In genomic region chr6:81863123-81863522, GRCh38 we compare ENCODE assay signal across 27 cellular contexts.
DNase-seq lines count a peak whose midpoint lies in the region; ATAC-seq and TF ChIP-seq lines count a peak whose summit lies in the region.
"Had no signal": no experiment of that assay in that cellular context is flagged by ENCODE, and none has a peak within 500 bp of the region (broad histone marks: within the 10 kb centered on the region; RNA-seq: fewer than 3 reads in every experiment).

No MANE protein-coding gene starts in this region.

- TF ChIP-seq CTCF in left ventricle myocardium inferior (IDR thresholded peaks at IDR 0.05; ENCODE audit: borderline replicate concordance) (no peak), right atrium auricular region (IDR thresholded peaks at IDR 0.05) (no peak), IMR-90 (conservative IDR thresholded peaks at IDR 0.05; ENCODE audit: low read depth, low read length) (no peak), tibial artery (IDR thresholded peaks at IDR 0.05) (no peak), spleen (IDR thresholded peaks at IDR 0.05 in 8 of 11, conservative IDR thresholded peaks at IDR 0.05 in 3 of 11) (no peak), sigmoid colon (IDR thresholded peaks at IDR 0.05) (no peak)

- BruUV-seq in IMR-90 (replicated peaks; lab: Mats Ljungman, UMichigan): no TSS peak

- no peak for TF ChIP-seq RAD21 in IMR-90 (IDR thresholded peaks at IDR 0.05; ENCODE audit: low read length)

- H3K18ac ChIP-seq in IMR-90 (ENCODE audit: low read depth, low read length): no peak overlapping the region

- H2AFZ ChIP-seq in IMR-90 (replicated peaks; ENCODE audit: low read length, poor library complexity): no peak overlapping the region

- intact Hi-C loops in left ventricle myocardium inferior (cut with micrococcal nuclease) (no loop called here), IMR-90 (cut with micrococcal nuclease) (no loop called here), tibial artery (cut with DNase I; ENCODE audit: low total_unique reads) (no loop called here), sciatic nerve (cut with DNase I) (no loop called here), spleen (cut with DNase I; ENCODE audit: low total_unique reads) (no loop called here), sigmoid colon (cut with DNase I) (no loop called here)

- H2BK15ac ChIP-seq in IMR-90 (ENCODE audit: low read depth, low read length): peak overlapping the region; percentile 89; the same call in 1 of the 3 replicates

- ATAC-seq in IMR-90 (ENCODE audit: low read depth) (no peak), sciatic nerve (no peak)
- ATAC-seq: foreskin keratinocyte; naive thymus-derived CD8-positive, alpha-beta T cell; stimulated activated memory B cell treated with anti-CD40 and anti-IgM and Interleukin-4, amounts not matched to agents 10 μg/mL and 1 μg/mL and 100 μg/mL, for 72 hours; T-helper 17 cell; upper lobe of right lung had no signal

- no peaks in the 10 kb centered on the region for H4K20me1 ChIP-seq in IMR-90 (ENCODE audit: insufficient read depth, low read length)
- H4K20me1 ChIP-seq: BLaER1 treated with 17β-estradiol and CSF1 and Interleukin-3, amounts not matched to agents 10 nM and 100 nM had no signal

- no CpG with 5 or more reads among the region's 1 CpG for WGBS in IMR-90 (ENCODE audit: extremely low coverage in 2 of 2, insufficient read length in 1 of 2), 2 experiments
- WGBS in spleen, 5 donors: 40 to 61% (median 47%) methylated on average over 1 of the region's 1 CpG
- WGBS in sigmoid colon, 2 donors: 13 to 44% methylated on average over 1 of the region's 1 CpG

- POLR2A ChIA-PET in IMR-90 (lab: Charles Lee; ENCODE audit: unreplicated experiment): no interaction called here

- no peak overlapping the region for H3K56ac ChIP-seq in IMR-90 (ENCODE audit: extremely low read depth, insufficient read depth, low read length)

- peak overlapping the region; percentile 18 for H3K27ac ChIP-seq in left ventricle myocardium inferior (replicated peaks)
- peak overlapping the region in 1 of 2 donors; percentile 26 for H3K27ac ChIP-seq in right atrium auricular region
- no peak overlapping the region for H3K27ac ChIP-seq in IMR-90 (ENCODE audit: insufficient read depth, low read length)
- H3K27ac ChIP-seq in tibial artery: peak overlapping the region; percentile 51 to 78
- H3K27ac ChIP-seq in spleen: no peak overlapping the region
- H3K27ac ChIP-seq in sigmoid colon: no peak overlapping the region
- H3K27ac ChIP-seq: BLaER1 treated with 17β-estradiol and CSF1 and Interleukin-3, amounts not matched to agents 10 nM and 100 nM; esophagus muscularis mucosa; foreskin keratinocyte; KMS-11; SK-N-MC; upper lobe of right lung had no signal

- CTCF ChIA-PET in IMR-90 (lab: Yijun Ruan, JAX): no interaction called here

- H3K23ac ChIP-seq in IMR-90 (ENCODE audit: low read depth, low read length): no peak overlapping the region

- H3K36me3 ChIP-seq in left ventricle myocardium inferior (no peaks in the 10 kb centered on the region), right atrium auricular region (no peaks in the 10 kb centered on the region), IMR-90 (ENCODE audit: control insufficient read depth, insufficient read depth, low read length) (no peaks in the 10 kb centered on the region), tibial artery (no peaks in the 10 kb centered on the region), spleen (no peaks in the 10 kb centered on the region), sigmoid colon (no peaks in the 10 kb centered on the region)
- H3K36me3 ChIP-seq: BLaER1 treated with 17β-estradiol and CSF1 and Interleukin-3, amounts not matched to agents 10 nM and 100 nM; esophagus muscularis mucosa; upper lobe of right lung had no signal

- no peak overlapping the region for H3K4me2 ChIP-seq in IMR-90 (ENCODE audit: low read depth, low read length)
- H3K4me2 ChIP-seq: BLaER1 treated with 17β-estradiol and CSF1 and Interleukin-3, amounts not matched to agents 10 nM and 100 nM; KMS-11 had no signal

- H3K27me3 ChIP-seq in left ventricle myocardium inferior (ENCODE audit: low read depth) (no peaks in the 10 kb centered on the region), right atrium auricular region (no peaks in the 10 kb centered on the region), IMR-90 (ENCODE audit: control insufficient read depth, insufficient read depth, low read length) (no peaks in the 10 kb centered on the region), tibial artery (no peaks in the 10 kb centered on the region), spleen (replicated peaks in 1 of 7) (no peaks in the 10 kb centered on the region), sigmoid colon (no peaks in the 10 kb centered on the region)
- H3K27me3 ChIP-seq: BLaER1 treated with 17β-estradiol and CSF1 and Interleukin-3, amounts not matched to agents 10 nM and 100 nM; esophagus muscularis mucosa; foreskin keratinocyte; upper lobe of right lung had no signal

- no peak overlapping the region for H2AK5ac ChIP-seq in IMR-90 (ENCODE audit: low read depth, low read length)

- in situ Hi-C loops in IMR-90 (cut with MboI; ENCODE audit: low sequenced_read_pairs): no loop called here

- dilution Hi-C loops in IMR-90 (cut with HindIII; ENCODE audit: low sequenced_read_pairs, unreplicated experiment): no loop called here

- no peak overlapping the region for H2AK9ac ChIP-seq in IMR-90 (replicated peaks; ENCODE audit: low read depth, low read length, poor library complexity)

- H3K79me1 ChIP-seq in IMR-90 (ENCODE audit: low read depth in 1 of 2, low read length in 2 of 2): no peaks in the 10 kb centered on the region

- no peak for TF ChIP-seq POLR2A in IMR-90 (IDR thresholded peaks at IDR 0.05; ENCODE audit: low read depth, low read length)
- TF ChIP-seq POLR2A in spleen (IDR thresholded peaks at IDR 0.05): no peak
- no peak for TF ChIP-seq POLR2A in sigmoid colon (IDR thresholded peaks at IDR 0.05)

- H3K4me1 ChIP-seq in left ventricle myocardium inferior (peaks cover 42% of the 10 kb centered on the region), right atrium auricular region (peaks cover 0 to 24% of the 10 kb centered on the region in 2 donors), IMR-90 (ENCODE audit: control insufficient read depth, insufficient read depth, low read length) (peaks cover 3% of the 10 kb centered on the region), tibial artery (peaks cover 0 to 78% (median 46%) of the 10 kb centered on the region in 4 donors), spleen (no peaks in the 10 kb centered on the region), sigmoid colon (peaks cover 0 to 3% (median 0%) of the 10 kb centered on the region in 4 donors)
- H3K4me1 ChIP-seq: upper lobe of right lung had no signal

- H3K4ac ChIP-seq in IMR-90 (ENCODE audit: low read depth, low read length): no peak overlapping the region

- no peak overlapping the region for H3K9ac ChIP-seq in IMR-90 (ENCODE audit: low read depth, low read length)
- H3K9ac ChIP-seq: BLaER1 treated with 17β-estradiol and CSF1 and Interleukin-3, amounts not matched to agents 10 nM and 100 nM; KMS-11 had no signal

- H3K4me3 ChIP-seq in left ventricle myocardium inferior (no peak overlapping the region), right atrium auricular region (no peak overlapping the region), IMR-90 (ENCODE audit: insufficient read depth, low read depth, low read length) (no peak overlapping the region), tibial artery (no peak overlapping the region), spleen (no peak overlapping the region), sigmoid colon (no peak overlapping the region)
- H3K4me3 ChIP-seq: BLaER1 treated with 17β-estradiol and CSF1 and Interleukin-3, amounts not matched to agents 10 nM and 100 nM; esophagus muscularis mucosa; SK-N-MC; upper lobe of right lung had no signal

- H4K8ac ChIP-seq in IMR-90 (ENCODE audit: low read depth in 2 of 2, low read length in 2 of 2): no peak overlapping the region

- H2BK5ac ChIP-seq in IMR-90 (ENCODE audit: low read depth, low read length, poor library complexity, severe bottlenecking): no peak overlapping the region

- H3K14ac ChIP-seq in IMR-90 (replicated peaks; ENCODE audit: low read depth, low read length): no peak overlapping the region

- H3K9me3 ChIP-seq in left ventricle myocardium inferior (replicated peaks): no peaks in the 10 kb centered on the region
- no peaks in the 10 kb centered on the region for H3K9me3 ChIP-seq in right atrium auricular region
- H3K9me3 ChIP-seq in IMR-90 (ENCODE audit: control insufficient read depth, insufficient read depth, low read length): no peaks in the 10 kb centered on the region
- H3K9me3 ChIP-seq in tibial artery: no peaks in the 10 kb centered on the region
- H3K9me3 ChIP-seq in spleen: no peaks in the 10 kb centered on the region
- H3K9me3 ChIP-seq in sigmoid colon: no peaks in the 10 kb centered on the region
- H3K9me3 ChIP-seq: BLaER1 treated with 17β-estradiol and CSF1 and Interleukin-3, amounts not matched to agents 10 nM and 100 nM; esophagus muscularis mucosa; upper lobe of right lung had no signal

- no peak for DNase-seq in left ventricle myocardium inferior
- DNase-seq in right atrium auricular region (ENCODE audit: low spot score): no peak
- DNase-seq in IMR-90: no peak
- peak; percentile 41 for DNase-seq in iPS-NIHi11 (ENCODE audit: low spot score)
- DNase-seq in tibial artery: no peak
- no peak for DNase-seq in sciatic nerve (ENCODE audit: low spot score)
- no peak for DNase-seq in spleen
- DNase-seq in sigmoid colon: no peak
- DNase-seq: activated CD4-positive, alpha-beta memory T cell treated with anti-CD3 and anti-CD28 coated beads, Interleukin-2, amount 10 ng/mL, durations not matched to agents 7 days and 5 days; activated CD4-positive, CD25-positive, alpha-beta regulatory T cell treated with anti-CD3 and anti-CD28 coated beads, Interleukin-2, amount 50 U/mL, for 72 hours; anterior cingulate cortex; cortex of kidney; DND-41; foreskin keratinocyte; naive thymus-derived CD8-positive, alpha-beta T cell; NCI-H1436 treated with DMSO at 0.1 percent for 48 hours; NCI-H526 treated with DMSO at 0.1 percent for 48 hours; RPMI8226; stimulated activated CD4-positive, alpha-beta T cell treated with anti-CD3 and anti-CD28 coated beads, Interleukin-4, amount 100 ng/mL, for 4 hours; substantia nigra; T-helper 17 cell; upper lobe of right lung had no signal

- H4K91ac ChIP-seq in IMR-90 (ENCODE audit: insufficient read depth, low read depth, low read length): no peak overlapping the region

- H2BK20ac ChIP-seq in IMR-90 (ENCODE audit: low read depth, low read length): peak overlapping the region; percentile 16; the same call in 1 of the 2 replicates

- TF ChIP-seq EP300 in sigmoid colon (IDR thresholded peaks at IDR 0.05): no peak

- H3K9me1 ChIP-seq in IMR-90 (ENCODE audit: insufficient read depth, low read length): peaks cover 7% of the 10 kb centered on the region

- H4K5ac ChIP-seq in IMR-90 (ENCODE audit: low read depth, low read length): no peak overlapping the region

- peak overlapping the region; percentile 37; the same call in 1 of the 2 replicates for H2BK120ac ChIP-seq in IMR-90 (ENCODE audit: low read depth, low read length)

TF ChIP-seq in IMR-90, 13 proteins besides CTCF, POLR2A, EP300 and RAD21 (continues in another document):
- TF ChIP-seq MXI1 (IDR thresholded peaks at IDR 0.05; ENCODE audit: borderline replicate concordance, low read depth, low read length): no peak

Comparison
In these comparisons a context has a peak if more than half of its experiments do, and no peak if none do; other contexts are left out.
1. H3K27ac ChIP-seq: peak in left ventricle myocardium inferior (single experiment) and tibial artery (2 of 2); none in IMR-90 (single experiment), spleen (0 of 8) and sigmoid colon (0 of 4).